21 cellular contexts compared by ENCODE assay signal in the genomic region with DNA sequence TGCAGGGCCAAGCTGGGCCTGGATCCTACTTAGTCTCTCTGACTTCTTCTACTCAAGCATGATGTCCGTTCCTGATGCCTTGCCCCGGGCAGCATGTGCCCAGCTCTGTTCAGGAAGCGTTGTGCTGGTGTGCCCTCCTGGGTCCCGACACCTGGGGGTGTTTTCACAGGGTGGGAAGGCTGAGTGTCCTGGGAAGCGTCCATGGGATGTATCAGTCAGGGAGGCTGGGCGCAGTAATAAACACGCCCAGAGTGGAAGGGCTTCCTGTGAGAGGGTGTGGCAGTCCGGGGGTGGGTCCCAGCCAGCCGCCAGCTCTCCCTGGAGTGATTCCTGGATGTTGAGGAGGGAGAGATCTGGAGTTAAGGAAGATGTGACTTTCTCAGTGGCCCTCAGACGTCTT. TPM values are rescaled to one million over a fixed set of nuclear protein-coding genes. Genes with fewer than 3 reads are reported as not detected.
A peak's percentile ranks its signal among the peaks of the same experiment; 100 is the strongest.
DNase-seq lines count a peak whose midpoint lies in the region; ATAC-seq, FAIRE-seq and TF ChIP-seq lines count a peak whose summit lies in the region.
"Had no signal": no experiment of that assay in that cellular context is flagged by ENCODE, and none has a peak within 500 bp of the region (broad histone marks: within the 10 kb centered on the region; RNA-seq: fewer than 3 reads in every experiment).

No MANE protein-coding gene starts in this region.

- DNase-seq in natural killer cell (no peak), T-helper 17 cell (no peak), memory B cell (ENCODE audit: low spot score in 2 of 2) (no peak), urothelium cell line (ENCODE audit: low spot score) (no peak), H54 (ENCODE audit: insufficient read length, low spot score) (no peak), NOMO-1 (lab: John Stamatoyannopoulos, UW; ENCODE audit: unreplicated experiment in 2 of 2) (no peak), lower leg skin (ENCODE audit: low spot score in 2 of 2) (no peak)
- no peak for DNase-seq in natural killer cell treated with Interleukin-12 subunit alpha and Interleukin-12 subunit beta and Interleukin-15 and Interleukin-18, amount 100 ng/mL, for 72 hours (ENCODE audit: low spot score)
- DNase-seq: activated CD4-positive, alpha-beta T cell treated with anti-CD3 and anti-CD28 coated beads for 48 hours; CD4-positive, alpha-beta memory T cell; central memory CD4-positive, alpha-beta T cell; foreskin keratinocyte; midbrain; NCI-H510A treated with DMSO at 0.1 percent for 48 hours; T-helper 1 cell had no signal

- no peaks in the 10 kb centered on the region for H3K9me3 Mint-ChIP-seq in natural killer cell
- H3K9me3 Mint-ChIP-seq in natural killer cell treated with Interleukin-12 subunit alpha and Interleukin-12 subunit beta and Interleukin-15 and Interleukin-18, amount 100 ng/mL, for 72 hours, result no peaks in the 10 kb centered on the region
- H3K9me3 Mint-ChIP-seq in memory B cell, result no peaks in the 10 kb centered on the region

- no peak overlapping the region for H3K4me3 Mint-ChIP-seq in natural killer cell
- no peak overlapping the region for H3K4me3 Mint-ChIP-seq in natural killer cell treated with Interleukin-12 subunit alpha and Interleukin-12 subunit beta and Interleukin-15 and Interleukin-18, amount 100 ng/mL, for 72 hours
- peak overlapping the region; percentile 13 for H3K4me3 Mint-ChIP-seq in T-helper 17 cell
- peak overlapping the region; percentile 59 for H3K4me3 Mint-ChIP-seq in memory B cell

- FAIRE-seq in urothelium cell line (lab: Jason Lieb, UNC) (peak; percentile 83), H54 (lab: Jason Lieb, UNC) (no peak)
- FAIRE-seq: GM12878 had no signal

- no peaks in the 10 kb centered on the region for H3K27me3 Mint-ChIP-seq in natural killer cell (ENCODE audit: low read depth in 2 of 2)
- H3K27me3 Mint-ChIP-seq in natural killer cell treated with Interleukin-12 subunit alpha and Interleukin-12 subunit beta and Interleukin-15 and Interleukin-18, amount 100 ng/mL, for 72 hours, result no peaks in the 10 kb centered on the region
- H3K27me3 Mint-ChIP-seq in T-helper 17 cell, result no peaks in the 10 kb centered on the region
- H3K27me3 Mint-ChIP-seq in memory B cell, result no peaks in the 10 kb centered on the region
- H3K27me3 Mint-ChIP-seq: CD4-positive, alpha-beta memory T cell had no signal

- ATAC-seq in natural killer cell (no peak), T-helper 17 cell (no peak), memory B cell (ENCODE audit: low read depth) (no peak)
- ATAC-seq in natural killer cell treated with Interleukin-12 subunit alpha and Interleukin-12 subunit beta and Interleukin-15 and Interleukin-18, amount 100 ng/mL, for 72 hours, result no peak
- ATAC-seq: foreskin keratinocyte, GM12878, left lung, Panc1 had no signal

- H3K4me1 Mint-ChIP-seq in natural killer cell (peaks cover 55 to 60% of the 10 kb centered on the region in 2 donors), T-helper 17 cell (peaks cover 40% of the 10 kb centered on the region), memory B cell (peaks cover 35% of the 10 kb centered on the region)
- peaks cover 33 to 47% of the 10 kb centered on the region in 2 donors for H3K4me1 Mint-ChIP-seq in natural killer cell treated with Interleukin-12 subunit alpha and Interleukin-12 subunit beta and Interleukin-15 and Interleukin-18, amount 100 ng/mL, for 72 hours (ENCODE audit: low read depth in 2 of 2)

- TF ChIP-seq POLR2A in H54 (IDR thresholded peaks at IDR 0.05; ENCODE audit: low read depth, low read length) (no peak), lower leg skin (IDR thresholded peaks at IDR 0.05) (no peak)

- WGBS in lower leg skin, 2 donors, result 86 to 94% methylated on average over 10 of the region's 10 CpGs

- H3K36me3 Mint-ChIP-seq in natural killer cell (no peaks in the 10 kb centered on the region), T-helper 17 cell (ENCODE audit: low read depth) (peaks cover 3% of the 10 kb centered on the region), memory B cell (peaks cover 3% of the 10 kb centered on the region)
- H3K36me3 Mint-ChIP-seq in natural killer cell treated with Interleukin-12 subunit alpha and Interleukin-12 subunit beta and Interleukin-15 and Interleukin-18, amount 100 ng/mL, for 72 hours, result no peaks in the 10 kb centered on the region

- no peak overlapping the region for H3K4me3 ChIP-seq in lower leg skin (ENCODE audit: low read depth, poor library complexity, severe bottlenecking)
- H3K4me3 ChIP-seq: ascending aorta, GM12878, hepatocyte, left lung, thoracic aorta had no signal

- intact Hi-C loops in natural killer cell (cut with micrococcal nuclease), result no loop called here
- intact Hi-C loops in lower leg skin (cut with DNase I; ENCODE audit: low total_unique reads), result no loop called here

- peak overlapping the region; percentile 49 to 52 for H3K27ac Mint-ChIP-seq in natural killer cell
- peak overlapping the region in 1 of 2 donors; percentile 86 for H3K27ac Mint-ChIP-seq in natural killer cell treated with Interleukin-12 subunit alpha and Interleukin-12 subunit beta and Interleukin-15 and Interleukin-18, amount 100 ng/mL, for 72 hours
- peak overlapping the region; percentile 70 for H3K27ac Mint-ChIP-seq in T-helper 17 cell
- peak overlapping the region; percentile 79 for H3K27ac Mint-ChIP-seq in memory B cell

- H3K9me3 ChIP-seq in T-helper 17 cell (ENCODE audit: control insufficient read depth, low read length, poor library complexity, severe bottlenecking), result no peaks in the 10 kb centered on the region
- H3K9me3 ChIP-seq: ascending aorta, left lung, thoracic aorta had no signal

- no peak for TF ChIP-seq CTCF in natural killer cell (IDR thresholded peaks at IDR 0.05)
- TF ChIP-seq CTCF in lower leg skin (IDR thresholded peaks at IDR 0.05), result no peak

RNA-seq across cellular contexts. Expression of a gene that starts 29.0 kb away (rescaled TPM):
- 10 to 100 TPM; 51.6 to 59.7 (median 55.3) TPM for total RNA-seq in natural killer cell
- total RNA-seq in natural killer cell treated with Interleukin-12 subunit alpha and Interleukin-12 subunit beta and Interleukin-15 and Interleukin-18, amount 100 ng/mL, for 72 hours, result 10 to 100 TPM; 35.6 to 48.1 TPM
- total RNA-seq in T-helper 17 cell, result 10 to 100 TPM; 59.8 to 60.9 TPM
- 10 to 100 TPM; 22.0 to 41.3 (median 30.3) TPM for total RNA-seq in lower leg skin

Comparison
In these comparisons a context has a peak if more than half of its experiments do, and no peak if none do; other contexts are left out.
1. H3K4me3 Mint-ChIP-seq: peak in T-helper 17 cell (single experiment) and memory B cell (single experiment); none in natural killer cell (single experiment) and natural killer cell treated with Interleukin-12 subunit alpha and Interleukin-12 subunit beta and Interleukin-15 and Interleukin-18, amount 100 ng/mL, for 72 hours (single experiment).